8 cellular contexts compared by ENCODE assay signal in genomic region chr10:71812016-71812912, GRCh38. TPM values are rescaled to one million over a fixed set of nuclear protein-coding genes. Genes with fewer than 3 reads are reported as not detected.
DNase-seq lines count a peak whose midpoint lies in the region; ATAC-seq and TF ChIP-seq lines count a peak whose summit lies in the region.

No MANE protein-coding gene starts in this region.

- H4K20me1 ChIP-seq in MM.1S (ENCODE audit: insufficient read depth, low read length) = no peaks in the 10 kb centered on the region

- peak; percentile 87 for TF ChIP-seq CTCF in MM.1S (IDR thresholded peaks at IDR 0.05; ENCODE audit: low read length)
- peak; percentile 81 for TF ChIP-seq CTCF in WI38 (IDR thresholded peaks at IDR 0.05; ENCODE audit: low read depth, low read length)
- TF ChIP-seq CTCF in brain microvascular endothelial cell (IDR thresholded peaks at IDR 0.05; ENCODE audit: low read depth, low read length, missing control alignments) = peak; percentile 83

- H3K9me3 ChIP-seq in MM.1S (replicated peaks; ENCODE audit: insufficient read depth, low read length) = no peaks in the 10 kb centered on the region

- no peaks in the 10 kb centered on the region for H3K79me2 ChIP-seq in MM.1S (ENCODE audit: low read length)

- no peak overlapping the region for H3K4me3 ChIP-seq in MM.1S (ENCODE audit: low read length)
- H3K4me3 ChIP-seq in WI38 (ENCODE audit: low read depth, low read length) = no peak overlapping the region
- no peak overlapping the region for H3K4me3 ChIP-seq in brain microvascular endothelial cell (ENCODE audit: low read depth, low read length)

- peak; percentile 73 for ATAC-seq in GM19023 (IDR thresholded peaks at IDR 0.05; ENCODE audit: unreplicated experiment)

- DNase-seq in AG20443 (ENCODE audit: low spot score) (peak; percentile 88), MM.1S (peak; percentile 53), brain microvascular endothelial cell (peak; percentile 30), kidney glomerular epithelial cell (lab: John Stamatoyannopoulos, UW) (peak; percentile 31), cerebellum (ENCODE audit: low spot score) (no peak)
- peak; percentile 79 for DNase-seq in stimulated activated CD4-positive, alpha-beta T cell treated with anti-CD3 and anti-CD28 coated beads, Interleukin-4, amount 100 ng/mL, for 24 hours

- no peak overlapping the region for H3K4me2 ChIP-seq in MM.1S (ENCODE audit: low read depth, low read length)

- no peak overlapping the region for H3K27ac ChIP-seq in MM.1S (ENCODE audit: low read length)
- H3K27ac ChIP-seq in brain microvascular endothelial cell = no peak overlapping the region

- no peak overlapping the region for H2AFZ ChIP-seq in MM.1S (ENCODE audit: low read length)

- H3K9ac ChIP-seq in MM.1S (ENCODE audit: low read length) = no peak overlapping the region

- H3K27me3 ChIP-seq in MM.1S (replicated peaks; ENCODE audit: insufficient read depth, low read length) (no peaks in the 10 kb centered on the region), brain microvascular endothelial cell (replicated peaks) (no peaks in the 10 kb centered on the region)

- H3K9me2 ChIP-seq in MM.1S (replicated peaks; ENCODE audit: insufficient read depth, low read length) = no peaks in the 10 kb centered on the region

- H3K4me1 ChIP-seq in MM.1S (ENCODE audit: low read length) = no peaks in the 10 kb centered on the region

- H3K36me3 ChIP-seq in MM.1S (replicated peaks; ENCODE audit: insufficient read depth, low read length) (no peaks in the 10 kb centered on the region), brain microvascular endothelial cell (replicated peaks) (peaks cover 32% of the 10 kb centered on the region)

- no peaks in the 10 kb centered on the region for H3F3A ChIP-seq in MM.1S (ENCODE audit: insufficient read depth, low read length)

- in situ Hi-C loops in brain microvascular endothelial cell (cut with HindIII; ENCODE audit: low pct_ligation_motif_present, low sequenced_read_pairs) = no loop called here

RNA-seq across cellular contexts. Expression of gene PSAP, which starts 38.8 kb away (rescaled TPM):
- 366 TPM for total RNA-seq in cerebellum

RNA-seq across cellular contexts. Expression of gene VSIR, which starts 38.9 kb away (rescaled TPM):
- total RNA-seq in cerebellum = 4.7 TPM
